ENCODE assay signal across 8 cellular contexts in genomic region chr2:9813312-9814128, GRCh38. TPM values are rescaled to one million over a fixed set of nuclear protein-coding genes. Genes with fewer than 3 reads are reported as not detected.
DNase-seq lines count a peak whose midpoint lies in the region; TF ChIP-seq lines count a peak whose summit lies in the region.

No MANE protein-coding gene starts in this region.

- no peak overlapping the region for H3K4me3 Mint-ChIP-seq in progenitor cell of endocrine pancreas (ENCODE audit: low read depth)

- no peak overlapping the region for H3K27ac ChIP-seq in SJSA1

- H3K27me3 ChIP-seq in SJSA1 (replicated peaks), result no peaks in the 10 kb centered on the region

- no peak overlapping the region for H3K4me3 ChIP-seq in SJSA1

- DNase-seq in DMS 273 (lab: John Stamatoyannopoulos, UW; ENCODE audit: unreplicated experiment) (peak; percentile 88), DMS 273 treated with DMSO at 0.1 percent for 48 hours (lab: John Stamatoyannopoulos, UW) (no peak), KBM-7 (peak; percentile 70), SJSA1 (ENCODE audit: low read depth in 1 of 2, low spot score in 2 of 2) (peak; percentile 75 to 80), glomerular endothelial cell (ENCODE audit: extremely low read depth, low read depth, low spot score) (peak; percentile 14), progenitor cell of endocrine pancreas (ENCODE audit: low spot score, unreplicated experiment) (peak; percentile 70), ureter (ENCODE audit: low spot score) (peak; percentile 73)
- peak; percentile 27 to 61 (median 50) for DNase-seq in activated naive CD4-positive, alpha-beta T cell (lab: John Stamatoyannopoulos, UW)

- H3K4me1 ChIP-seq in SJSA1 (replicated peaks), result peaks cover 38% of the 10 kb centered on the region

- no peaks in the 10 kb centered on the region for H3K9me3 ChIP-seq in SJSA1 (replicated peaks)

- H3K36me3 Mint-ChIP-seq in progenitor cell of endocrine pancreas (ENCODE audit: insufficient read depth), result no peaks in the 10 kb centered on the region

- peak; percentile 93 for TF ChIP-seq CTCF in progenitor cell of endocrine pancreas (IDR thresholded peaks at IDR 0.05; ENCODE audit: unreplicated experiment)

- peaks cover 15% of the 10 kb centered on the region for H3K27me3 Mint-ChIP-seq in progenitor cell of endocrine pancreas

- in situ Hi-C loops in KBM-7 (cut with MboI; ENCODE audit: low pct_unique_long_range_greater_than_20kb, low sequenced_read_pairs), result no loop called here

- H3K9me3 Mint-ChIP-seq in progenitor cell of endocrine pancreas (ENCODE audit: low read depth), result no peaks in the 10 kb centered on the region

- H3K27ac Mint-ChIP-seq in progenitor cell of endocrine pancreas, result no peak overlapping the region

- H3K36me3 ChIP-seq in SJSA1, result no peaks in the 10 kb centered on the region

- H3K4me1 Mint-ChIP-seq in progenitor cell of endocrine pancreas (ENCODE audit: low read depth), result no peaks in the 10 kb centered on the region

RNA-seq across cellular contexts. Expression of gene TAF1B, which starts 29.8 kb away (rescaled TPM):
- 35.6 and 73.8 TPM in 2 replicates for total RNA-seq in SJSA1 (2014; rRNA removed; shearing (Covaris generic))
- total RNA-seq in glomerular endothelial cell, result 8.5 and 14.4 TPM in 2 replicates
- total RNA-seq in progenitor cell of endocrine pancreas, result 28.6 and 30.5 TPM in 2 replicates
- total RNA-seq in ureter, result 41.1 TPM
